In genomic region chr21:43938751-43939442, GRCh38 we compare ENCODE assay signal across 8 cellular contexts.
DNase-seq lines count a peak whose midpoint lies in the region; ATAC-seq and TF ChIP-seq lines count a peak whose summit lies in the region.

No MANE protein-coding gene starts in this region.

- H3K27me3 Mint-ChIP-seq in endothelial cell (ENCODE audit: unreplicated experiment), result peaks cover 3% of the 10 kb centered on the region

- H3K27ac ChIP-seq in 22Rv1, result no peak overlapping the region

- H3K4me3 Mint-ChIP-seq in endothelial cell (ENCODE audit: unreplicated experiment), result no peak overlapping the region

- H3K27ac Mint-ChIP-seq in endothelial cell (ENCODE audit: unreplicated experiment), result no peak overlapping the region

- ATAC-seq in GM18498 (IDR thresholded peaks at IDR 0.05; ENCODE audit: unreplicated experiment) (peak; percentile 80), HG02885 (IDR thresholded peaks at IDR 0.05; ENCODE audit: poor library complexity, unreplicated experiment) (peak; percentile 85)

- no peaks in the 10 kb centered on the region for H3K4me1 Mint-ChIP-seq in endothelial cell (ENCODE audit: unreplicated experiment)

- H3K9me3 Mint-ChIP-seq in endothelial cell (ENCODE audit: unreplicated experiment), result no peaks in the 10 kb centered on the region

- TF ChIP-seq CTCF in 22Rv1 (IDR thresholded peaks at IDR 0.05) (peak; percentile 66), endothelial cell (IDR thresholded peaks at IDR 0.05; ENCODE audit: unreplicated experiment) (peak; percentile 93)

- no peaks in the 10 kb centered on the region for H3K36me3 Mint-ChIP-seq in endothelial cell (ENCODE audit: low read depth, unreplicated experiment)

- DNase-seq in NCI-H510A treated with DMSO at 0.1 percent for 48 hours (lab: John Stamatoyannopoulos, UW), result peak; percentile 57
- peak; percentile 95 for DNase-seq in activated CD8-positive, alpha-beta memory T cell treated with anti-CD3 and anti-CD28 coated beads for 24 hours
- peak; percentile 91 for DNase-seq in endothelial cell (ENCODE audit: low spot score)
- peak; percentile 79 for DNase-seq in mucosa of gallbladder (ENCODE audit: low spot score)
- DNase-seq in stimulated activated CD8-positive, alpha-beta memory T cell treated with anti-CD3 and anti-CD28 coated beads, Interleukin-4, amount 100 ng/mL, for 24 hours (ENCODE audit: low read depth), result peak; percentile 80
